ENCODE assay signal across 9 cellular contexts in the genomic region with DNA sequence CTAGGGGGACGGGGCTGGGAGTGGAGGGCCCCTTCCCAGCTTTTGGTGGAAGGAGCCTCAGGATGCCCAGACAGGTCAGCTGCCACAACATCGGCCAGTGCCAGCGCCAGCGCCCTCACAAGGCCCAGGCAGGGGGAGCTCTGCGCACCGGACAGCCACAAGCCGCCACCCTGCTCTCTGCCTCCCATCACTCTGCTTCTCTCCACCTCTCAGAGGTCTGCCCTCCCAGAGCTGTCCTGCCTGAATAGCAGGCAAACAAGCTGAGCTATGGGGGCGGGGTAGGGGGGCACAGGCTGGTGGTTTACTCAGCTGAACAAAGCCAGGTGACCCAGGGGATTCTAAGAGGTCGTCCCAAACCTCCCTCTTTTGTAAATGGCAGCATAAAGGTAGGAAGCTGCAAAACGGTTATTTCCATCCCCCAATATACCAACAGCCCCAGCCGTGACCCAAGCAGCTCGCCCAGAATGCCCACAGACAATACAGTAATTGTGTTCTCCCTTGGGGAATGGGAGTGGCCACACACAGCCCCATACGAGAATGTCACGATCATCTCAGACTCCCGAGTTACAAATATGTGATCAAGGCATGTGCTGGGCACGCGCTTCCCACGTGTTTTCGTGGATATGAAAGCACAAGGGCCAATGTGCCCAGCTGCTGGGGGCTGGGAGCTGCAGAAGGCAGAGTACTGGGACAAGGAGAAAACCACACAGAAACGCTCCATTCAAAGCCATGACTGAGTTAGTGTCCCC. TPM values are rescaled to one million over a fixed set of nuclear protein-coding genes. Genes with fewer than 3 reads are reported as not detected.
A peak's percentile ranks its signal among the peaks of the same experiment; 100 is the strongest.
DNase-seq lines count a peak whose midpoint lies in the region; ATAC-seq and TF ChIP-seq lines count a peak whose summit lies in the region.
"Had no signal": no experiment of that assay in that cellular context is flagged by ENCODE, and none has a peak within 500 bp of the region (broad histone marks: within the 10 kb centered on the region; RNA-seq: fewer than 3 reads in every experiment).

No MANE protein-coding gene starts in this region.

- peaks cover 0 to 21% of the 10 kb centered on the region in 2 donors for H3K4me1 ChIP-seq in breast epithelium
- peaks cover 71 to 88% of the 10 kb centered on the region in 2 donors for H3K4me1 ChIP-seq in mucosa of rectum (ENCODE audit: control insufficient read depth in 2 of 2, insufficient read depth in 2 of 2, low read length in 2 of 2)
- H3K4me1 ChIP-seq in tibial artery, result peaks cover 0 to 47% (median 24%) of the 10 kb centered on the region in 4 donors

- H3K4me3 ChIP-seq in breast epithelium, result no peak overlapping the region
- no peak overlapping the region for H3K4me3 ChIP-seq in mucosa of rectum (ENCODE audit: low read length in 2 of 2)
- no peak overlapping the region for H3K4me3 ChIP-seq in tibial artery
- H3K4me3 ChIP-seq: MG63 had no signal

- no peaks in the 10 kb centered on the region for H3K36me3 ChIP-seq in breast epithelium
- peaks cover 0 to 3% of the 10 kb centered on the region in 2 donors for H3K36me3 ChIP-seq in mucosa of rectum (ENCODE audit: control insufficient read depth in 2 of 2, insufficient read depth in 2 of 2, low read length in 2 of 2)
- H3K36me3 ChIP-seq in tibial artery, result no peaks in the 10 kb centered on the region
- H3K36me3 ChIP-seq: MG63 had no signal

- H3K9ac ChIP-seq in mucosa of rectum (ENCODE audit: low read depth in 1 of 2, low read length in 2 of 2), result peak overlapping the region; percentile 58 to 65

- intact Hi-C loops in breast epithelium (cut with DNase I; ENCODE audit: low total_unique reads) (no loop called here), tibial artery (cut with DNase I; ENCODE audit: low total_unique reads) (no loop called here)

- TF ChIP-seq CTCF in breast epithelium (IDR thresholded peaks at IDR 0.05) (no peak), tibial artery (IDR thresholded peaks at IDR 0.05) (no peak)

- H3K27me3 ChIP-seq in breast epithelium, result no peaks in the 10 kb centered on the region
- H3K27me3 ChIP-seq in mucosa of rectum (ENCODE audit: control insufficient read depth in 2 of 2, insufficient read depth in 2 of 2, low read length in 2 of 2), result no peaks in the 10 kb centered on the region
- no peaks in the 10 kb centered on the region for H3K27me3 ChIP-seq in tibial artery
- H3K27me3 ChIP-seq: MG63 had no signal

- H3K9me3 ChIP-seq in breast epithelium (no peaks in the 10 kb centered on the region), mucosa of rectum (ENCODE audit: control insufficient read depth in 2 of 2, low read length in 2 of 2) (no peaks in the 10 kb centered on the region), tibial artery (no peaks in the 10 kb centered on the region)
- H3K9me3 ChIP-seq: MG63 had no signal

- peak overlapping the region; percentile 41 to 81 for H3K27ac ChIP-seq in breast epithelium
- H3K27ac ChIP-seq in mucosa of rectum (ENCODE audit: low read depth in 2 of 2, low read length in 2 of 2), result peak overlapping the region; percentile 80 to 87
- H3K27ac ChIP-seq in tibial artery, result peak overlapping the region; percentile 63 to 74

- TF ChIP-seq POLR2A in breast epithelium (IDR thresholded peaks at IDR 0.05), result no peak

- peak; percentile 21 for DNase-seq in activated T-cell treated with anti-CD3 and anti-CD28 coated beads, Interleukin-2, amount 50 U/mL, for 1 hour
- DNase-seq in activated T-cell treated with anti-CD3 and anti-CD28 coated beads, Interleukin-2, amount 50 U/mL, for 48 hours, result no peak
- peak in 1 of 2 donors; percentile 43 for DNase-seq in breast epithelium (ENCODE audit: low spot score in 2 of 2)
- peak; percentile 16 to 60 for DNase-seq in tibial artery
- no peak for DNase-seq in AG08396 (ENCODE audit: low spot score)
- DNase-seq in NCI-H2081 (lab: John Stamatoyannopoulos, UW), result no peak
- DNase-seq: MG63 had no signal

- no peak for ATAC-seq in GM21360 (IDR thresholded peaks at IDR 0.05; ENCODE audit: unreplicated experiment)

RNA-seq across cellular contexts. Expression of a gene that starts 19.7 kb away (rescaled TPM):
- 10 to 100 TPM; 17.0 to 39.7 (median 22.8) TPM for total RNA-seq in breast epithelium

Comparison
In these comparisons a context has a peak if more than half of its experiments do, and no peak if none do; other contexts are left out.
1. DNase-seq: peak in activated T-cell treated with anti-CD3 and anti-CD28 coated beads, Interleukin-2, amount 50 U/mL, for 1 hour (single experiment) and tibial artery (2 of 2); none in activated T-cell treated with anti-CD3 and anti-CD28 coated beads, Interleukin-2, amount 50 U/mL, for 48 hours (0 of 2), AG08396 (single experiment) and NCI-H2081 (0 of 2).
2. Peak in every context shown above with its lines, with median percentiles within 50 percentile points of each other: H3K27ac ChIP-seq.